ENCODE assay signal across 1 cellular context in the genomic region with DNA sequence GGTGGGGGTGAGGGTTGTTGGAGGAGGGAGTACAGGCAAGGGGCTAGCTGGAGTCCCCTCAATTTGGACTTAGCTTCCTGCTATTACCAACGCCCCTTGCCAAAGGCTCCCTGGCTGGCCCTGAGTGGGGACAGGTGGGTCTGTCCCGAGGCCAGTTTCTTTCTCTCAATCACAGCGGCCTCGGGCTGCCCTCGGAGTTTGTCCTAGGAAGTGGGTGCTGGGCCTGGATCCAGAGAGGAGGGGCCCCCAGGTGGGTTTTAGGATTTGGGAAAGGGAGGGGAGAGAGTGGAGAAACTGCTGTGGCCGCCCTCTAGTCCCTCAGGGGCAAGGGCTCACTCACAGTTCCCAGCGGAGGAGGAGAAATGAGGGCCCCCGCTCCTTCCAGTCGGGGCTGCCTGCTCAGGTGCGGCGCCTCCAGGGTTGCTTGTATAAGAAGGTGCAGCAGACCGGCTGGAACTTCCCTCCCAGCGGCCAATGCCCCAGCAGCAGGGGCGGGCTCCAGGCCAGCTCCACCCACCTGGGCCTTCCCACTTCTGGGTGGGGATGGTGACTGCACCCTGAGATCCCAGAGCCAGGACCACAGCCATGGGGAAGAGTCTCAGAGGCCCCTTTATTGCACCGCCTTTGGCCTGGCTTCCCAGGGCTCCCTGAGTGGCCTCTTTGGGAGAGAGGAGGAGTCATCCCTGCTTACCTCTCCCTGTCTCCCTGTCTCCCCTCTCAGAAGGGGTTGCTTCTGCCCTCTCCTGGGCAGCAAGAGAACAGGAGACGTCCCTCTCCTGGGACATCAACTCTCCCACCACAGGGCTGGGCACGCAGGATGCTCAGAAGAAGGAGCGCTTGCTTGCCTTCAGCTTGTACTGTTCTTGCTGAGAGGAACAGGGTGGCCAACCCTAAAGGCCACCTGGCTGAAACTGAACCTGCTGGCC.
A peak's percentile ranks its signal among the peaks of the same experiment; 100 is the strongest.
TF ChIP-seq lines count a peak whose summit lies in the region.

No MANE protein-coding gene starts in this region.

TF ChIP-seq in HepG2, 621 proteins besides CTCF, POLR2A, EP300 and RAD21 (continued from another document and continues in another):
- TF ChIP-seq, protein P1, sequence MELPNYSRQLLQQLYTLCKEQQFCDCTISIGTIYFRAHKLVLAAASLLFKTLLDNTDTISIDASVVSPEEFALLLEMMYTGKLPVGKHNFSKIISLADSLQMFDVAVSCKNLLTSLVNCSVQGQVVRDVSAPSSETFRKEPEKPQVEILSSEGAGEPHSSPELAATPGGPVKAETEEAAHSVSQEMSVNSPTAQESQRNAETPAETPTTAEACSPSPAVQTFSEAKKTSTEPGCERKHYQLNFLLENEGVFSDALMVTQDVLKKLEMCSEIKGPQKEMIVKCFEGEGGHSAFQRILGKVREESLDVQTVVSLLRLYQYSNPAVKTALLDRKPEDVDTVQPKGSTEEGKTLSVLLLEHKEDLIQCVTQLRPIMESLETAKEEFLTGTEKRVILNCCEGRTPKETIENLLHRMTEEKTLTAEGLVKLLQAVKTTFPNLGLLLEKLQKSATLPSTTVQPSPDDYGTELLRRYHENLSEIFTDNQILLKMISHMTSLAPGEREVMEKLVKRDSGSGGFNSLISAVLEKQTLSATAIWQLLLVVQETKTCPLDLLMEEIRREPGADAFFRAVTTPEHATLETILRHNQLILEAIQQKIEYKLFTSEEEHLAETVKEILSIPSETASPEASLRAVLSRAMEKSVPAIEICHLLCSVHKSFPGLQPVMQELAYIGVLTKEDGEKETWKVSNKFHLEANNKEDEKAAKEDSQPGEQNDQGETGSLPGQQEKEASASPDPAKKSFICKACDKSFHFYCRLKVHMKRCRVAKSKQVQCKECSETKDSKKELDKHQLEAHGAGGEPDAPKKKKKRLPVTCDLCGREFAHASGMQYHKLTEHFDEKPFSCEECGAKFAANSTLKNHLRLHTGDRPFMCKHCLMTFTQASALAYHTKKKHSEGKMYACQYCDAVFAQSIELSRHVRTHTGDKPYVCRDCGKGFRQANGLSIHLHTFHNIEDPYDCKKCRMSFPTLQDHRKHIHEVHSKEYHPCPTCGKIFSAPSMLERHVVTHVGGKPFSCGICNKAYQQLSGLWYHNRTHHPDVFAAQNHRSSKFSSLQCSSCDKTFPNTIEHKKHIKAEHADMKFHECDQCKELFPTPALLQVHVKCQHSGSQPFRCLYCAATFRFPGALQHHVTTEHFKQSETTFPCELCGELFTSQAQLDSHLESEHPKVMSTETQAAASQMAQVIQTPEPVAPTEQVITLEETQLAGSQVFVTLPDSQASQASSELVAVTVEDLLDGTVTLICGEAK (IDR thresholded peaks at IDR 0.05) = no peak
- TF ChIP-seq, protein P1 (CRISPR knock-in tag; IDR thresholded peaks at IDR 0.05) = peak; percentile 25; the same call in 1 of the 2 replicates
- no peak for TF ChIP-seq SYNCRIP (IDR thresholded peaks at IDR 0.05; ENCODE audit: insufficient read depth, low read depth, low read length)
- TF ChIP-seq SALL1 (CRISPR knock-in tag; IDR thresholded peaks at IDR 0.05) = peak; percentile 54; the same call in 1 of the 2 replicates
- no peak; the same call in 1 of the 2 replicates for TF ChIP-seq KDM5A (IDR thresholded peaks at IDR 0.05; ENCODE audit: borderline replicate concordance, low read length)
- no peak for TF ChIP-seq STAT5B (CRISPR knock-in tag; IDR thresholded peaks at IDR 0.05)
- TF ChIP-seq GATAD2A (CRISPR knock-in tag; IDR thresholded peaks at IDR 0.05) = 0 out of 2 replicates have a peak, but pooled peaks have one; percentile 43
- TF ChIP-seq ZNF274 (CRISPR knock-in tag; IDR thresholded peaks at IDR 0.05) = peak; percentile 93
- no peak for TF ChIP-seq ZMYM2 (CRISPR knock-in tag; IDR thresholded peaks at IDR 0.05)
- peak; percentile 88; the same call in 1 of the 2 replicates for TF ChIP-seq ZNF839 (CRISPR knock-in tag; IDR thresholded peaks at IDR 0.05; ENCODE audit: borderline replicate concordance)
- TF ChIP-seq SRSF1 (optimal IDR thresholded peaks at IDR 0.05; ENCODE audit: low read depth, low read length) = no peak
- TF ChIP-seq ZMYM4 (CRISPR knock-in tag; IDR thresholded peaks at IDR 0.05) = no peak
- no peak for TF ChIP-seq ZBTB8A (CRISPR knock-in tag; IDR thresholded peaks at IDR 0.05; ENCODE audit: borderline replicate concordance, low read depth)
- peak; percentile 70; the same call in 1 of the 2 replicates for TF ChIP-seq ZNF350 (CRISPR knock-in tag; IDR thresholded peaks at IDR 0.05; ENCODE audit: borderline replicate concordance, low read depth)
- no peak for TF ChIP-seq CHD2 (IDR thresholded peaks at IDR 0.05; ENCODE audit: low read depth, low read length)
- TF ChIP-seq KLF12 (CRISPR knock-in tag; IDR thresholded peaks at IDR 0.05; ENCODE audit: borderline replicate concordance) = 0 out of 2 replicates have a peak, but pooled peaks have one; percentile 82
- TF ChIP-seq ZC3H13 (CRISPR knock-in tag; IDR thresholded peaks at IDR 0.05) = no peak
- TF ChIP-seq ELF3 (CRISPR knock-in tag; IDR thresholded peaks at IDR 0.05) = no peak; the same call in 1 of the 2 replicates
- TF ChIP-seq ZNF260 (CRISPR knock-in tag; IDR thresholded peaks at IDR 0.05; ENCODE audit: borderline replicate concordance, low read depth) = 0 out of 2 replicates have a peak, but pooled peaks have one; percentile 53
- TF ChIP-seq, protein P2, sequence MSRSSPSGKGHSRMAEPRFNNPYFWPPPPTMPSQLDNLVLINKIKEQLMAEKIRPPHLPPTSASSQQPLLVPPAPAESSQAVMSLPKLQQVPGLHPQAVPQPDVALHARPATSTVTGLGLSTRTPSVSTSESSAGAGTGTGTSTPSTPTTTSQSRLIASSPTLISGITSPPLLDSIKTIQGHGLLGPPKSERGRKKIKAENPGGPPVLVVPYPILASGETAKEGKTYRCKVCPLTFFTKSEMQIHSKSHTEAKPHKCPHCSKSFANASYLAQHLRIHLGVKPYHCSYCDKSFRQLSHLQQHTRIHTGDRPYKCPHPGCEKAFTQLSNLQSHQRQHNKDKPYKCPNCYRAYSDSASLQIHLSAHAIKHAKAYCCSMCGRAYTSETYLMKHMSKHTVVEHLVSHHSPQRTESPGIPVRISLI (CRISPR knock-in tag; IDR thresholded peaks at IDR 0.05; ENCODE audit: borderline replicate concordance) = no peak
- no peak for TF ChIP-seq NR3C1 (CRISPR knock-in tag; IDR thresholded peaks at IDR 0.05)
- TF ChIP-seq MAFK (conservative IDR thresholded peaks at IDR 0.05 in 1 of 2, IDR thresholded peaks at IDR 0.05 in 1 of 2; ENCODE audit: low read length in 2 of 2) = no peak
- 0 out of 2 replicates have a peak, but pooled peaks have one; percentile 16 for TF ChIP-seq ZNF292 (CRISPR knock-in tag; IDR thresholded peaks at IDR 0.05; ENCODE audit: borderline replicate concordance, low read depth)
- TF ChIP-seq FLYWCH1 (CRISPR knock-in tag; IDR thresholded peaks at IDR 0.05) = no peak
- TF ChIP-seq HDAC1 (CRISPR knock-in tag; IDR thresholded peaks at IDR 0.05) = peak; percentile 52
- TF ChIP-seq ZNF484 (CRISPR knock-in tag; IDR thresholded peaks at IDR 0.05; ENCODE audit: borderline replicate concordance, low read depth) = no peak
- TF ChIP-seq ZNF33A (CRISPR knock-in tag; IDR thresholded peaks at IDR 0.05; ENCODE audit: borderline replicate concordance) = no peak
- TF ChIP-seq ZNF615 (CRISPR knock-in tag; IDR thresholded peaks at IDR 0.05; ENCODE audit: borderline replicate concordance) = no peak
- TF ChIP-seq ZNF546 (CRISPR knock-in tag; conservative IDR thresholded peaks at IDR 0.05) = no peak
- no peak for TF ChIP-seq ZNF644 (CRISPR knock-in tag; IDR thresholded peaks at IDR 0.05; ENCODE audit: low read depth)
- no peak for TF ChIP-seq TCF7L2 (IDR thresholded peaks at IDR 0.05; ENCODE audit: low read depth, low read length)
- TF ChIP-seq TOPORS (CRISPR knock-in tag; IDR thresholded peaks at IDR 0.05) = no peak
- TF ChIP-seq ZNF337 (CRISPR knock-in tag; IDR thresholded peaks at IDR 0.05; ENCODE audit: borderline replicate concordance, low read depth) = no peak
- TF ChIP-seq RXRB (CRISPR knock-in tag; IDR thresholded peaks at IDR 0.05; ENCODE audit: borderline replicate concordance) = peak; percentile 55; the same call in 1 of the 2 replicates
- TF ChIP-seq, protein P3, sequence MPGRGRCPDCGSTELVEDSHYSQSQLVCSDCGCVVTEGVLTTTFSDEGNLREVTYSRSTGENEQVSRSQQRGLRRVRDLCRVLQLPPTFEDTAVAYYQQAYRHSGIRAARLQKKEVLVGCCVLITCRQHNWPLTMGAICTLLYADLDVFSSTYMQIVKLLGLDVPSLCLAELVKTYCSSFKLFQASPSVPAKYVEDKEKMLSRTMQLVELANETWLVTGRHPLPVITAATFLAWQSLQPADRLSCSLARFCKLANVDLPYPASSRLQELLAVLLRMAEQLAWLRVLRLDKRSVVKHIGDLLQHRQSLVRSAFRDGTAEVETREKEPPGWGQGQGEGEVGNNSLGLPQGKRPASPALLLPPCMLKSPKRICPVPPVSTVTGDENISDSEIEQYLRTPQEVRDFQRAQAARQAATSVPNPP (CRISPR knock-in tag; IDR thresholded peaks at IDR 0.05) = no peak
- TF ChIP-seq ATAD3A (CRISPR knock-in tag; IDR thresholded peaks at IDR 0.05) = no peak
- TF ChIP-seq ZNF160 (CRISPR knock-in tag; IDR thresholded peaks at IDR 0.05) = no peak
- no peak for TF ChIP-seq HMG20B (CRISPR knock-in tag; conservative IDR thresholded peaks at IDR 0.05)
- TF ChIP-seq, protein P4, sequence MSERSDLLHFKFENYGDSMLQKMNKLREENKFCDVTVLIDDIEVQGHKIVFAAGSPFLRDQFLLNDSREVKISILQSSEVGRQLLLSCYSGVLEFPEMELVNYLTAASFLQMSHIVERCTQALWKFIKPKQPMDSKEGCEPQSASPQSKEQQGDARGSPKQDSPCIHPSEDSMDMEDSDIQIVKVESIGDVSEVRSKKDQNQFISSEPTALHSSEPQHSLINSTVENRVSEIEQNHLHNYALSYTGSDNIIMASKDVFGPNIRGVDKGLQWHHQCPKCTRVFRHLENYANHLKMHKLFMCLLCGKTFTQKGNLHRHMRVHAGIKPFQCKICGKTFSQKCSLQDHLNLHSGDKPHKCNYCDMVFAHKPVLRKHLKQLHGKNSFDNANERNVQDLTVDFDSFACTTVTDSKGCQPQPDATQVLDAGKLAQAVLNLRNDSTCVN (CRISPR knock-in tag; IDR thresholded peaks at IDR 0.05; ENCODE audit: borderline replicate concordance) = no peak; the same call in none of the 2 replicates
- TF ChIP-seq, protein P5, sequence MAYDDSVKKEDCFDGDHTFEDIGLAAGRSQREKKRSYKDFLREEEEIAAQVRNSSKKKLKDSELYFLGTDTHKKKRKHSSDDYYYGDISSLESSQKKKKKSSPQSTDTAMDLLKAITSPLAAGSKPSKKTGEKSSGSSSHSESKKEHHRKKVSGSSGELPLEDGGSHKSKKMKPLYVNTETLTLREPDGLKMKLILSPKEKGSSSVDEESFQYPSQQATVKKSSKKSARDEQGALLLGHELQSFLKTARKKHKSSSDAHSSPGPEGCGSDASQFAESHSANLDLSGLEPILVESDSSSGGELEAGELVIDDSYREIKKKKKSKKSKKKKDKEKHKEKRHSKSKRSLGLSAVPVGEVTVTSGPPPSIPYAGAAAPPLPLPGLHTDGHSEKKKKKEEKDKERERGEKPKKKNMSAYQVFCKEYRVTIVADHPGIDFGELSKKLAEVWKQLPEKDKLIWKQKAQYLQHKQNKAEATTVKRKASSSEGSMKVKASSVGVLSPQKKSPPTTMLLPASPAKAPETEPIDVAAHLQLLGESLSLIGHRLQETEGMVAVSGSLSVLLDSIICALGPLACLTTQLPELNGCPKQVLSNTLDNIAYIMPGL (CRISPR knock-in tag; IDR thresholded peaks at IDR 0.05; ENCODE audit: borderline replicate concordance in 1 of 2, low read depth in 1 of 2) = peak; percentile 82 to 90; a peak in 3 of 4 replicates
- TF ChIP-seq ZBTB38 (CRISPR knock-in tag; IDR thresholded peaks at IDR 0.05) = no peak
- TF ChIP-seq MTA3 (CRISPR knock-in tag; IDR thresholded peaks at IDR 0.05) = no peak
- TF ChIP-seq DNMT1 (CRISPR knock-in tag; IDR thresholded peaks at IDR 0.05) = no peak
- no peak for TF ChIP-seq ZSCAN20 (CRISPR knock-in tag; IDR thresholded peaks at IDR 0.05; ENCODE audit: borderline replicate concordance)
- TF ChIP-seq, protein P6, sequence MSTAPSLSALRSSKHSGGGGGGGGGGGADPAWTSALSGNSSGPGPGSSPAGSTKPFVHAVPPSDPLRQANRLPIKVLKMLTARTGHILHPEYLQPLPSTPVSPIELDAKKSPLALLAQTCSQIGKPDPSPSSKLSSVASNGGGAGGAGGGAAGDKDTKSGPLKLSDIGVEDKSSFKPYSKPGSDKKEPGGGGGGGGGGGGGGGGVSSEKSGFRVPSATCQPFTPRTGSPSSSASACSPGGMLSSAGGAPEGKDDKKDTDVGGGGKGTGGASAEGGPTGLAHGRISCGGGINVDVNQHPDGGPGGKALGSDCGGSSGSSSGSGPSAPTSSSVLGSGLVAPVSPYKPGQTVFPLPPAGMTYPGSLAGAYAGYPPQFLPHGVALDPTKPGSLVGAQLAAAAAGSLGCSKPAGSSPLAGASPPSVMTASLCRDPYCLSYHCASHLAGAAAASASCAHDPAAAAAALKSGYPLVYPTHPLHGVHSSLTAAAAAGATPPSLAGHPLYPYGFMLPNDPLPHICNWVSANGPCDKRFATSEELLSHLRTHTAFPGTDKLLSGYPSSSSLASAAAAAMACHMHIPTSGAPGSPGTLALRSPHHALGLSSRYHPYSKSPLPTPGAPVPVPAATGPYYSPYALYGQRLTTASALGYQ (CRISPR knock-in tag; IDR thresholded peaks at IDR 0.05) = no peak
